ENCODE assay signal across 1 cellular context in the genomic region with DNA sequence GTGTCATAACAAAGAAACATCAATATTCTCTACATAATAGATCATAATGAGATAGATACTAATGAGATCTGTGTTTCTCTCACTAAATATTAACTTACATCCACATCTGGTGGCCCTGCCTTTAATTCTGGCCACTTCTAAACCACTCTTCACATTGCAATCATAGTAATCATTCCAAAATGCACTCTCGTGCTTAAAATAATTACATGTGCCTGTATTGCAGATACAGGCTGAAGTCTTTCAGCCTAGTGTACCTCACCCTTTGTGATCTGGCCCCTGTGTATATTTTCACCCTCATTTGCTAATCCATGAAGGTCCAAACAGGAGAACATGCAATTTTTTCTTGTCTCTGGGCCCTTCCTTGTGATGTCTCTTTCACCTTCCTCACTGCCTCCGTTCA.
TF ChIP-seq lines count a peak whose summit lies in the region.

No MANE protein-coding gene starts in this region.

TF ChIP-seq in H1, 55 proteins besides CTCF, POLR2A, EP300 and RAD21:
- TF ChIP-seq RXRA (IDR thresholded peaks at IDR 0.05; ENCODE audit: insufficient read depth, low read depth, low read length): no peak
- TF ChIP-seq TEAD4 (IDR thresholded peaks at IDR 0.05; ENCODE audit: low read depth, low read length): no peak
- TF ChIP-seq CBX5 (IDR thresholded peaks at IDR 0.05; ENCODE audit: low read depth, low read length): no peak
- TF ChIP-seq EGR1 (IDR thresholded peaks at IDR 0.05; ENCODE audit: borderline replicate concordance, low read depth, low read length): no peak
- no peak for TF ChIP-seq BACH1 (IDR thresholded peaks at IDR 0.05; ENCODE audit: low read length)
- TF ChIP-seq ASH2L (IDR thresholded peaks at IDR 0.05; ENCODE audit: low read length): no peak
- TF ChIP-seq, protein P1, sequence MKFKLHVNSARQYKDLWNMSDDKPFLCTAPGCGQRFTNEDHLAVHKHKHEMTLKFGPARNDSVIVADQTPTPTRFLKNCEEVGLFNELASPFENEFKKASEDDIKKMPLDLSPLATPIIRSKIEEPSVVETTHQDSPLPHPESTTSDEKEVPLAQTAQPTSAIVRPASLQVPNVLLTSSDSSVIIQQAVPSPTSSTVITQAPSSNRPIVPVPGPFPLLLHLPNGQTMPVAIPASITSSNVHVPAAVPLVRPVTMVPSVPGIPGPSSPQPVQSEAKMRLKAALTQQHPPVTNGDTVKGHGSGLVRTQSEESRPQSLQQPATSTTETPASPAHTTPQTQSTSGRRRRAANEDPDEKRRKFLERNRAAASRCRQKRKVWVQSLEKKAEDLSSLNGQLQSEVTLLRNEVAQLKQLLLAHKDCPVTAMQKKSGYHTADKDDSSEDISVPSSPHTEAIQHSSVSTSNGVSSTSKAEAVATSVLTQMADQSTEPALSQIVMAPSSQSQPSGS (IDR thresholded peaks at IDR 0.05; ENCODE audit: low read length): no peak
- no peak for TF ChIP-seq CREB1 (IDR thresholded peaks at IDR 0.05)
- no peak for TF ChIP-seq SUZ12 (IDR thresholded peaks at IDR 0.05; ENCODE audit: low read length)
- TF ChIP-seq ATF3 (IDR thresholded peaks at IDR 0.05; ENCODE audit: insufficient read depth, low read depth, low read length): no peak
- TF ChIP-seq GTF2F1 (IDR thresholded peaks at IDR 0.05; ENCODE audit: borderline replicate concordance, low read depth, low read length): no peak
- no peak for TF ChIP-seq HDAC2 (IDR thresholded peaks at IDR 0.05; ENCODE audit: borderline replicate concordance in 1 of 2, low read depth in 2 of 2, low read length in 2 of 2)
- no peak for TF ChIP-seq SIRT6 (IDR thresholded peaks at IDR 0.05; ENCODE audit: low read length)
- TF ChIP-seq NANOG (IDR thresholded peaks at IDR 0.05; ENCODE audit: insufficient read depth, low read depth, low read length, poor library complexity, severe bottlenecking): no peak
- no peak for TF ChIP-seq ZNF274 (IDR thresholded peaks at IDR 0.05; ENCODE audit: borderline replicate concordance, extremely low read depth, low read length)
- TF ChIP-seq SAP30 (IDR thresholded peaks at IDR 0.05; ENCODE audit: insufficient read depth, insufficient replicate concordance, low read length): no peak
- no peak for TF ChIP-seq FOSL1 (IDR thresholded peaks at IDR 0.05; ENCODE audit: insufficient read depth, low read depth, low read length)
- TF ChIP-seq SIX5 (IDR thresholded peaks at IDR 0.05; ENCODE audit: low read depth, low read length): no peak
- TF ChIP-seq, protein P2, sequence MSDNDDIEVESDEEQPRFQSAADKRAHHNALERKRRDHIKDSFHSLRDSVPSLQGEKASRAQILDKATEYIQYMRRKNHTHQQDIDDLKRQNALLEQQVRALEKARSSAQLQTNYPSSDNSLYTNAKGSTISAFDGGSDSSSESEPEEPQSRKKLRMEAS (IDR thresholded peaks at IDR 0.05): no peak
